ENCODE assay signal across 22 cellular contexts in genomic region chr9:127142931-127143464, GRCh38. TPM values are rescaled to one million over a fixed set of nuclear protein-coding genes. Genes with fewer than 3 reads are reported as not detected.
"Had no signal": no experiment of that assay in that cellular context is flagged by ENCODE, and none has a peak within 500 bp of the region (broad histone marks: within the 10 kb centered on the region; RNA-seq: fewer than 3 reads in every experiment).

No MANE protein-coding gene starts in this region.

- H3K27me3 ChIP-seq: left lung, thyroid gland had no signal

- H3K36me3 ChIP-seq: left lung, thyroid gland, WERI-Rb-1 had no signal

- DNase-seq: activated CD4-positive, alpha-beta T cell treated with anti-CD3 and anti-CD28 coated beads, Interleukin-2, amount 10 ng/mL, durations not matched to agents 7 days and 5 days; activated CD4-positive, CD25-positive, alpha-beta regulatory T cell treated with anti-CD3 and anti-CD28 coated beads, Interleukin-2, amount 50 U/mL, for 72 hours; activated CD8-positive, alpha-beta T cell treated with anti-CD3 and anti-CD28 coated beads for 36 hours; activated gamma-delta T cell; activated naive CD4-positive, alpha-beta T cell treated with anti-CD3 and anti-CD28 coated beads, Interleukin-2, amount 50 U/mL, for 16 hours; activated naive CD8-positive, alpha-beta T cell treated with anti-CD3 and anti-CD28 coated beads, Interleukin-2, amount 50 U/mL, for 24 hours; activated T-cell treated with anti-CD3 and anti-CD28 coated beads for 4 hours; cerebellar nuclear complex; cortex of kidney; hippocampal formation; kidney glomerular epithelial cell; left lung; naive thymus-derived CD8-positive, alpha-beta T cell; stimulated activated CD4-positive, alpha-beta T cell treated with anti-CD3 and anti-CD28 coated beads, Interleukin-4, amount 100 ng/mL, for 24 hours; stimulated activated naive CD8-positive, alpha-beta T cell treated with anti-CD3 and anti-CD28 coated beads, Interleukin-15, Interleukin-2, amounts not matched to agents 100 U/mL and 50 U/mL, for 24 hours; substantia nigra; thyroid gland; WERI-Rb-1 had no signal

- H3K4me1 ChIP-seq: left lung had no signal

- H3K27ac Mint-ChIP-seq: activated CD4-positive, alpha-beta T cell treated with anti-CD3 and anti-CD28 coated beads, Interleukin-2, amount 10 ng/mL, durations not matched to agents 7 days and 5 days; activated CD8-positive, alpha-beta memory T cell treated with anti-CD3 and anti-CD28 coated beads, Interleukin-2, amount 10 ng/mL, durations not matched to agents 7 days and 5 days; activated CD8-positive, alpha-beta T cell treated with anti-CD3 and anti-CD28 coated beads for 36 hours; activated naive CD8-positive, alpha-beta T cell treated with anti-CD3 and anti-CD28 coated beads, Interleukin-2, amount 50 U/mL, for 24 hours; activated T-helper 1 cell treated with anti-CD3 and anti-CD28 coated beads, Interleukin-12 subunit alpha, Interleukin-12 subunit beta, Interleukin-2, Interleukin-4 antibody, amounts not matched to agents 30 ng/mL and 10 ng/mL and 1 ng/mL, durations not matched to agents 14 hours and 24 hours and 36 hours; mesothelial cell of epicardium; naive thymus-derived CD8-positive, alpha-beta T cell had no signal

- H3K4me3 Mint-ChIP-seq: activated CD4-positive, alpha-beta T cell treated with anti-CD3 and anti-CD28 coated beads, Interleukin-2, amount 10 ng/mL, durations not matched to agents 7 days and 5 days; activated CD8-positive, alpha-beta memory T cell treated with anti-CD3 and anti-CD28 coated beads, Interleukin-2, amount 10 ng/mL, durations not matched to agents 7 days and 5 days; activated CD8-positive, alpha-beta T cell treated with anti-CD3 and anti-CD28 coated beads for 36 hours; activated naive CD8-positive, alpha-beta T cell treated with anti-CD3 and anti-CD28 coated beads, Interleukin-2, amount 50 U/mL, for 24 hours; activated T-helper 1 cell treated with anti-CD3 and anti-CD28 coated beads, Interleukin-12 subunit alpha, Interleukin-12 subunit beta, Interleukin-2, Interleukin-4 antibody, amounts not matched to agents 30 ng/mL and 10 ng/mL and 1 ng/mL, durations not matched to agents 14 hours and 24 hours and 36 hours; mesothelial cell of epicardium; naive thymus-derived CD8-positive, alpha-beta T cell had no signal

- H3K36me3 Mint-ChIP-seq: mesothelial cell of epicardium had no signal

- H3K9me3 ChIP-seq: left lung, thyroid gland had no signal

- H3K4me1 Mint-ChIP-seq: activated CD4-positive, alpha-beta T cell treated with anti-CD3 and anti-CD28 coated beads, Interleukin-2, amount 10 ng/mL, durations not matched to agents 7 days and 5 days; activated CD8-positive, alpha-beta memory T cell treated with anti-CD3 and anti-CD28 coated beads, Interleukin-2, amount 10 ng/mL, durations not matched to agents 7 days and 5 days; activated naive CD8-positive, alpha-beta T cell treated with anti-CD3 and anti-CD28 coated beads, Interleukin-2, amount 50 U/mL, for 24 hours; mesothelial cell of epicardium had no signal

- H3K9me3 Mint-ChIP-seq: activated CD4-positive, alpha-beta T cell treated with anti-CD3 and anti-CD28 coated beads, Interleukin-2, amount 10 ng/mL, durations not matched to agents 7 days and 5 days; activated naive CD8-positive, alpha-beta T cell treated with anti-CD3 and anti-CD28 coated beads, Interleukin-2, amount 50 U/mL, for 24 hours; activated T-helper 1 cell treated with anti-CD3 and anti-CD28 coated beads, Interleukin-12 subunit alpha, Interleukin-12 subunit beta, Interleukin-2, Interleukin-4 antibody, amounts not matched to agents 30 ng/mL and 10 ng/mL and 1 ng/mL, durations not matched to agents 14 hours and 24 hours and 36 hours had no signal

- H3K27ac ChIP-seq: left lung, WERI-Rb-1 had no signal

- ATAC-seq: activated CD8-positive, alpha-beta memory T cell treated with anti-CD3 and anti-CD28 coated beads, Interleukin-2, amount 10 ng/mL, durations not matched to agents 7 days and 5 days; activated CD8-positive, alpha-beta T cell treated with anti-CD3 and anti-CD28 coated beads for 36 hours; activated naive CD8-positive, alpha-beta T cell treated with anti-CD3 and anti-CD28 coated beads, Interleukin-2, amount 50 U/mL, for 24 hours; left lung; naive thymus-derived CD8-positive, alpha-beta T cell; stimulated activated naive CD8-positive, alpha-beta T cell treated with anti-CD3 and anti-CD28 coated beads, Interleukin-15, Interleukin-2, amounts not matched to agents 100 U/mL and 50 U/mL, for 24 hours had no signal

- H3K4me3 ChIP-seq: left lung, thyroid gland had no signal

RNA-seq across cellular contexts. Expression of gene ANGPTL2, which starts 20.6 kb away (rescaled TPM):
- total RNA-seq: activated CD4-positive, alpha-beta T cell treated with anti-CD3 and anti-CD28 coated beads, Interleukin-2, amount 10 ng/mL, durations not matched to agents 7 days and 5 days; activated CD8-positive, alpha-beta memory T cell treated with anti-CD3 and anti-CD28 coated beads, Interleukin-2, amount 10 ng/mL, durations not matched to agents 7 days and 5 days; activated CD8-positive, alpha-beta T cell treated with anti-CD3 and anti-CD28 coated beads for 36 hours; activated T-helper 1 cell treated with anti-CD3 and anti-CD28 coated beads, Interleukin-12 subunit alpha, Interleukin-12 subunit beta, Interleukin-2, Interleukin-4 antibody, amounts not matched to agents 30 ng/mL and 10 ng/mL and 1 ng/mL, durations not matched to agents 14 hours and 24 hours and 36 hours; naive thymus-derived CD8-positive, alpha-beta T cell; T-helper 2 cell treated with Interferon-gamma antibody and Interleukin-4, amounts not matched to agents 100 ng/mL and 5 ng/mL, for 36 hours had no signal
- polyA plus RNA-seq: naive thymus-derived CD8-positive, alpha-beta T cell had no signal
